15 cellular contexts compared by ENCODE assay signal in the genomic region with DNA sequence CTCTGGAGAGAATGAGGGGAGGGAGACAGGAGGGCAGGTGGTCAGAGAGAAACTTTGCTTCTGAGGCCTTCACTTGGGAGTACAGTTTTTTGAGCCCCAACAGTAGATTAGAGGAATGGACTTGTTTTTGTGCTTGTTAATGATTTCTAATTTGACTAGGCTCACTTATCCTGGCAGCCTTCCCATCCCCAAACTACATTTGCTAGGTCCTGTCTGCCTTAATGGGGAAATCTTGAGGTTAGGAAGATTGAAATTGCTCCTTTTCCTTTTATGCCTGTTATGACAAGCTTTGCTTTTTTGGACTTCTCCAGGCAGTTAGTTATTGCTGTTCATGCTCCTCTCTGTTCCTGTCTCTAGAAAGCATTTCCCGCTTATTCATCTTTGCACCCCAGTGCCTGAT. TPM values are rescaled to one million over a fixed set of nuclear protein-coding genes. Genes with fewer than 3 reads are reported as not detected.
DNase-seq lines count a peak whose midpoint lies in the region; ATAC-seq and TF ChIP-seq lines count a peak whose summit lies in the region.
"Had no signal": no experiment of that assay in that cellular context is flagged by ENCODE, and none has a peak within 500 bp of the region (broad histone marks: within the 10 kb centered on the region; RNA-seq: fewer than 3 reads in every experiment).

No MANE protein-coding gene starts in this region.

- H3K4me1 Mint-ChIP-seq in CD8-positive, alpha-beta T cell (ENCODE audit: low read depth): peaks cover 31% of the 10 kb centered on the region
- H3K4me1 Mint-ChIP-seq in nephron progenitor cell: peaks cover 30% of the 10 kb centered on the region

- H3K27ac Mint-ChIP-seq in CD8-positive, alpha-beta T cell: peak overlapping the region; percentile 9
- peak overlapping the region; percentile 16 for H3K27ac Mint-ChIP-seq in nephron progenitor cell
- H3K27ac Mint-ChIP-seq: activated naive CD8-positive, alpha-beta T cell treated with anti-CD3 and anti-CD28 coated beads, Interleukin-2, amount 50 U/mL, for 24 hours had no signal

- no peaks in the 10 kb centered on the region for H3K4me1 ChIP-seq in CD8-positive, alpha-beta T cell (ENCODE audit: insufficient read depth, low read length)

- POLR2A ChIA-PET in CD8-positive, alpha-beta T cell (lab: Charles Lee): no interaction called here

- no peak overlapping the region for H3K4me3 ChIP-seq in CD8-positive, alpha-beta T cell (ENCODE audit: low read depth, low read length)
- H3K4me3 ChIP-seq in epithelial cell of esophagus (ENCODE audit: low read length) (no peak overlapping the region), foreskin fibroblast (ENCODE audit: low read depth in 1 of 2, low read length in 2 of 2) (no peak overlapping the region)

- peaks cover 3% of the 10 kb centered on the region for H3K36me3 Mint-ChIP-seq in CD8-positive, alpha-beta T cell
- H3K36me3 Mint-ChIP-seq in nephron progenitor cell (ENCODE audit: low read depth): peaks cover 6% of the 10 kb centered on the region

- no peaks in the 10 kb centered on the region for H3K27me3 Mint-ChIP-seq in CD8-positive, alpha-beta T cell (ENCODE audit: low read depth)
- H3K27me3 Mint-ChIP-seq in nephron progenitor cell (ENCODE audit: low read depth, poor library complexity): peaks cover 2% of the 10 kb centered on the region
- H3K27me3 Mint-ChIP-seq: activated naive CD8-positive, alpha-beta T cell treated with anti-CD3 and anti-CD28 coated beads, Interleukin-2, amount 50 U/mL, for 24 hours had no signal

- CTCF ChIA-PET in CD8-positive, alpha-beta T cell (lab: Charles Lee): no interaction called here

- no peak for ATAC-seq in CD8-positive, alpha-beta T cell
- ATAC-seq in HG03095 (IDR thresholded peaks at IDR 0.05; ENCODE audit: unreplicated experiment) (no peak), HG03460 (IDR thresholded peaks at IDR 0.05; ENCODE audit: unreplicated experiment) (no peak)
- ATAC-seq: activated naive CD8-positive, alpha-beta T cell treated with anti-CD3 and anti-CD28 coated beads, Interleukin-2, amount 50 U/mL, for 24 hours had no signal

- no peaks in the 10 kb centered on the region for H3K36me3 ChIP-seq in CD8-positive, alpha-beta T cell (ENCODE audit: insufficient read depth, low read length)
- H3K36me3 ChIP-seq: BE2C had no signal

- intact Hi-C loops in CD8-positive, alpha-beta T cell (cut with DNase I, micrococcal nuclease): loop anchor here (2.0 to 5.0 kb wide), 2 partner anchors 14 to 38 kb away; a partner anchor contains a TSS

- H3K9me3 Mint-ChIP-seq in CD8-positive, alpha-beta T cell: no peaks in the 10 kb centered on the region
- no peaks in the 10 kb centered on the region for H3K9me3 Mint-ChIP-seq in nephron progenitor cell
- H3K9me3 Mint-ChIP-seq: activated naive CD8-positive, alpha-beta T cell treated with anti-CD3 and anti-CD28 coated beads, Interleukin-2, amount 50 U/mL, for 24 hours had no signal

- DNase-seq in CD8-positive, alpha-beta T cell: no peak
- DNase-seq in NCI-H69 (lab: John Stamatoyannopoulos, UW) (peak; percentile 38), epithelial cell of esophagus (ENCODE audit: low read depth) (peak; percentile 20), nephron progenitor cell (no peak), foreskin fibroblast (no peak)
- DNase-seq in stimulated activated CD4-positive, alpha-beta T cell treated with anti-CD3 and anti-CD28 coated beads, Interleukin-12 subunit alpha, Interleukin-12 subunit beta, amount 100 ng/mL, for 4 hours: no peak
- DNase-seq: activated CD8-positive, alpha-beta memory T cell treated with anti-CD3 and anti-CD28 coated beads, Interleukin-2, amount 50 U/mL, for 4 hours; activated naive CD8-positive, alpha-beta T cell treated with anti-CD3 and anti-CD28 coated beads, Interleukin-2, amount 50 U/mL, for 24 hours; BE2C; GF-D8; NCI-H2227 treated with DMSO at 0.1 percent for 48 hours; stimulated activated CD4-positive, alpha-beta T cell treated with anti-CD3 and anti-CD28 coated beads, Interleukin-2, amount 100 ng/mL, for 48 hours; stimulated activated naive CD4-positive, alpha-beta T cell had no signal

- no peaks in the 10 kb centered on the region for H3K27me3 ChIP-seq in CD8-positive, alpha-beta T cell (ENCODE audit: insufficient read depth, low read length)
- H3K27me3 ChIP-seq: BE2C had no signal

- TF ChIP-seq CTCF in CD8-positive, alpha-beta T cell (IDR thresholded peaks at IDR 0.05): no peak
- TF ChIP-seq CTCF in epithelial cell of esophagus (IDR thresholded peaks at IDR 0.05; ENCODE audit: insufficient read depth, low read depth, low read length, missing control alignments) (no peak), nephron progenitor cell (IDR thresholded peaks at IDR 0.05) (no peak), foreskin fibroblast (IDR thresholded peaks at IDR 0.05; ENCODE audit: low read depth, low read length) (no peak)

- no peak overlapping the region for H3K27ac ChIP-seq in CD8-positive, alpha-beta T cell (ENCODE audit: low read depth, low read length)

- H3K4me3 Mint-ChIP-seq in CD8-positive, alpha-beta T cell: no peak overlapping the region
- H3K4me3 Mint-ChIP-seq in nephron progenitor cell: no peak overlapping the region
- H3K4me3 Mint-ChIP-seq: activated naive CD8-positive, alpha-beta T cell treated with anti-CD3 and anti-CD28 coated beads, Interleukin-2, amount 50 U/mL, for 24 hours had no signal

- H3K9me3 ChIP-seq in CD8-positive, alpha-beta T cell (ENCODE audit: low read length): no peaks in the 10 kb centered on the region
- H3K9me3 ChIP-seq: BE2C had no signal

RNA-seq across cellular contexts. Expression of a gene that starts 37.7 kb away (rescaled TPM):
- 10 to 100 TPM; 93.4 to 94.2 TPM for total RNA-seq in CD8-positive, alpha-beta T cell

Comparison
In these comparisons a context has a peak if more than half of its experiments do, and no peak if none do; other contexts are left out.
1. DNase-seq: peak in NCI-H69 (single experiment) and epithelial cell of esophagus (single experiment); none in CD8-positive, alpha-beta T cell (0 of 7), nephron progenitor cell (single experiment), stimulated activated CD4-positive, alpha-beta T cell treated with anti-CD3 and anti-CD28 coated beads, Interleukin-12 subunit alpha, Interleukin-12 subunit beta, amount 100 ng/mL, for 4 hours (single experiment) and foreskin fibroblast (0 of 2).